In genomic region chr2:96320326-96321229, GRCh38 we compare ENCODE assay signal across 8 cellular contexts. TPM values are rescaled to one million over a fixed set of nuclear protein-coding genes. Genes with fewer than 3 reads are reported as not detected.
DNase-seq lines count a peak whose midpoint lies in the region; ATAC-seq and TF ChIP-seq lines count a peak whose summit lies in the region.

No MANE protein-coding gene starts in this region.

- H3K4me3 ChIP-seq in Caco-2 (ENCODE audit: low read depth, low read length) (peak overlapping the region; percentile 39), astrocyte of the spinal cord (ENCODE audit: low read depth, low read length) (peak overlapping the region; percentile 54), mucosa of descending colon (peak overlapping the region; percentile 22)

- CTCF ChIA-PET in Caco-2 (lab: Charles Lee), result interaction anchor here (0.7 kb wide), 1 partner anchor 25 kb away, joined by 3 read pairs; no protein-coding TSS in a partner anchor

- H3K27ac Mint-ChIP-seq in Caco-2 (ENCODE audit: unreplicated experiment), result no peak overlapping the region

- intact Hi-C loops in Caco-2 (cut with micrococcal nuclease; ENCODE audit: unreplicated experiment), result no loop called here
- intact Hi-C loops in mucosa of descending colon (cut with DNase I, micrococcal nuclease), result no loop called here

- peak overlapping the region; percentile 80 for H3K4me3 Mint-ChIP-seq in Caco-2 (ENCODE audit: unreplicated experiment)

- ATAC-seq in HG03354 (IDR thresholded peaks at IDR 0.05; ENCODE audit: poor library complexity, severe bottlenecking, unreplicated experiment) (peak; percentile 6), mucosa of descending colon (no peak), HG02885 (IDR thresholded peaks at IDR 0.05; ENCODE audit: poor library complexity, unreplicated experiment) (no peak), HG03095 (IDR thresholded peaks at IDR 0.05; ENCODE audit: unreplicated experiment) (no peak)

- no peaks in the 10 kb centered on the region for H3K36me3 Mint-ChIP-seq in Caco-2 (ENCODE audit: insufficient read depth, unreplicated experiment)

- H3K4me1 ChIP-seq in Caco-2 (peaks cover 13% of the 10 kb centered on the region; the same call in 1 of the 2 replicates), mucosa of descending colon (ENCODE audit: low read depth) (peaks cover 11% of the 10 kb centered on the region)

- H3K27me3 ChIP-seq in Caco-2 (replicated peaks; ENCODE audit: control insufficient read depth, insufficient read depth, low read length), result peaks cover 2% of the 10 kb centered on the region; the same call in 1 of the 2 replicates

- H3K9me3 ChIP-seq in Caco-2 (no peaks in the 10 kb centered on the region), mucosa of descending colon (no peaks in the 10 kb centered on the region)

- POLR2A ChIA-PET in Caco-2 (lab: Charles Lee), result interaction anchor here (0.9 to 1.7 kb wide), 2 partner anchors 15 kb away, joined by 3 to 14 read pairs; partner anchors contain the start of gene NCAPH

- DNase-seq in Caco-2, result no peak
- DNase-seq in astrocyte of the spinal cord (ENCODE audit: low read depth, low spot score), result no peak
- DNase-seq in mucosa of descending colon, result no peak
- DNase-seq in RPMI8226, result no peak
- DNase-seq in NCI-H2196 (lab: John Stamatoyannopoulos, UW; ENCODE audit: unreplicated experiment), result no peak

- H3K36me3 ChIP-seq in Caco-2 (ENCODE audit: control insufficient read depth, insufficient read depth, low read length) (no peaks in the 10 kb centered on the region), mucosa of descending colon (ENCODE audit: low read depth) (no peaks in the 10 kb centered on the region)

- no peaks in the 10 kb centered on the region for H3K4me1 Mint-ChIP-seq in Caco-2 (ENCODE audit: low read depth, unreplicated experiment)

- no peaks in the 10 kb centered on the region for H3K9me3 Mint-ChIP-seq in Caco-2 (ENCODE audit: unreplicated experiment)

- no TSS peak for BruUV-seq in Caco-2 (replicated peaks; lab: Mats Ljungman, UMichigan)

- TF ChIP-seq CTCF in Caco-2 (IDR thresholded peaks at IDR 0.05; ENCODE audit: insufficient read depth in 1 of 2, low read depth in 1 of 2, low read length in 1 of 2, severe bottlenecking in 1 of 2, unreplicated experiment in 1 of 2), result no peak
- TF ChIP-seq CTCF in astrocyte of the spinal cord (IDR thresholded peaks at IDR 0.05; ENCODE audit: low read depth, low read length), result no peak
- no peak for TF ChIP-seq CTCF in mucosa of descending colon (IDR thresholded peaks at IDR 0.05)

- peaks cover 13% of the 10 kb centered on the region for H3K27me3 Mint-ChIP-seq in Caco-2 (ENCODE audit: insufficient read depth, unreplicated experiment)

- in situ Hi-C loops in astrocyte of the spinal cord (cut with HindIII; ENCODE audit: low sequenced_read_pairs), result no loop called here

RNA-seq across cellular contexts. Expression of gene ITPRIPL1, which starts 4.5 kb away (rescaled TPM):
- total RNA-seq in Caco-2 (2022), result 1.9 and 3.1 TPM in 2 replicates
- total RNA-seq in mucosa of descending colon, result 1 to 10 TPM in 2 of 3 donors, under 1 TPM in 1; 0.43 to 1.4 (median 1.3) TPM

RNA-seq across cellular contexts. Expression of gene NCAPH, which starts 15.0 kb away (rescaled TPM):
- 55.2 and 61.3 TPM in 2 replicates for total RNA-seq in Caco-2 (2022)
- total RNA-seq in mucosa of descending colon, result 10 to 100 TPM in 1 of 3 donors, 1 to 10 TPM in 2; 2.8 to 13.4 (median 4.6) TPM

RNA-seq across cellular contexts. Expression of gene SNRNP200, which starts 15.2 kb away (rescaled TPM):
- total RNA-seq in Caco-2 (2022) (240 and 259 TPM in 2 replicates), mucosa of descending colon (100 to 1,000 TPM in 2 of 3 donors, 10 to 100 TPM in 1; 95.8 to 113 (median 106) TPM)

RNA-seq across cellular contexts. Expression of gene CIAO1, which starts 54.6 kb away (rescaled TPM):
- total RNA-seq in Caco-2 (2022) (93.8 and 97.9 TPM in 2 replicates), mucosa of descending colon (10 to 100 TPM; 57.5 to 67.1 (median 60.6) TPM)

RNA-seq across cellular contexts. Expression of gene TMEM127, which starts 54.8 kb away (rescaled TPM):
- total RNA-seq in Caco-2 (2022) (43.3 and 49.1 TPM in 2 replicates), mucosa of descending colon (100 to 1,000 TPM in 1 of 3 donors, 10 to 100 TPM in 2; 82.3 to 136 (median 87.9) TPM)
